ENCODE assay signal across 1 cellular context in genomic region chrX:9677098-9677739, GRCh38.
A peak's percentile ranks its signal among the peaks of the same experiment; 100 is the strongest.
TF ChIP-seq lines count a peak whose summit lies in the region.

No MANE protein-coding gene starts in this region.

TF ChIP-seq in GM12878, 131 proteins besides CTCF, POLR2A, EP300 and RAD21 (continued from another document and continues in another):
- TF ChIP-seq CUX1 (IDR thresholded peaks at IDR 0.05; ENCODE audit: insufficient replicate concordance, low read depth, low read length), result peak; percentile 92
- TF ChIP-seq ETV6 (conservative IDR thresholded peaks at IDR 0.05 in 1 of 2, IDR thresholded peaks at IDR 0.05 in 1 of 2; ENCODE audit: borderline replicate concordance in 1 of 2, low read depth in 1 of 2), result peak in 1 of 2 experiments; percentile 91; a peak in 2 of 4 replicates
- TF ChIP-seq EGR1 (IDR thresholded peaks at IDR 0.05; ENCODE audit: borderline replicate concordance in 1 of 2, low read depth in 2 of 2, low read length in 2 of 2), result no peak
- TF ChIP-seq CHD2 (IDR thresholded peaks at IDR 0.05; ENCODE audit: borderline replicate concordance, low read depth, low read length), result peak; percentile 33; the same call in 1 of the 2 replicates
- TF ChIP-seq BRCA1 (IDR thresholded peaks at IDR 0.05; ENCODE audit: low read depth, low read length), result no peak
- TF ChIP-seq SIN3A (IDR thresholded peaks at IDR 0.05; ENCODE audit: low read depth, low read length), result no peak
- no peak for TF ChIP-seq RB1 (IDR thresholded peaks at IDR 0.05; ENCODE audit: borderline replicate concordance)
- no peak for TF ChIP-seq NFXL1 (IDR thresholded peaks at IDR 0.05; ENCODE audit: borderline replicate concordance)
- no peak for TF ChIP-seq WRNIP1 (IDR thresholded peaks at IDR 0.05; ENCODE audit: borderline replicate concordance, low read depth, low read length)
- TF ChIP-seq KLF5 (IDR thresholded peaks at IDR 0.05; ENCODE audit: partially characterized antibody), result peak; percentile 59
- peak; percentile 89 for TF ChIP-seq BCL3 (IDR thresholded peaks at IDR 0.05; ENCODE audit: borderline replicate concordance, insufficient read depth, low read depth, low read length, poor library complexity, severe bottlenecking)
- no peak for TF ChIP-seq CHD1 (IDR thresholded peaks at IDR 0.05; ENCODE audit: low read depth, low read length)
- TF ChIP-seq BHLHE40 (IDR thresholded peaks at IDR 0.05; ENCODE audit: borderline replicate concordance in 1 of 2, low read depth in 2 of 2, low read length in 1 of 2), result peak; percentile 93
- TF ChIP-seq SUZ12 (IDR thresholded peaks at IDR 0.05; ENCODE audit: unreplicated experiment), result no peak
- TF ChIP-seq PAX5 (IDR thresholded peaks at IDR 0.05; ENCODE audit: borderline replicate concordance, low read depth, low read length), result peak; percentile 77; the same call in 1 of the 2 replicates
- no peak; the same call in 1 of the 2 replicates for TF ChIP-seq ZNF217 (IDR thresholded peaks at IDR 0.05)
- TF ChIP-seq ZNF622 (IDR thresholded peaks at IDR 0.05), result no peak
- TF ChIP-seq SIX5 (IDR thresholded peaks at IDR 0.05; ENCODE audit: low read depth, low read length, severe bottlenecking), result no peak
- TF ChIP-seq CEBPZ (IDR thresholded peaks at IDR 0.05; ENCODE audit: low read depth, low read length), result no peak
- no peak for TF ChIP-seq HDGF (IDR thresholded peaks at IDR 0.05)
- no peak for TF ChIP-seq FOS (IDR thresholded peaks at IDR 0.05; ENCODE audit: borderline replicate concordance, extremely low read depth, insufficient read length)
- TF ChIP-seq ZBTB40 (IDR thresholded peaks at IDR 0.05; ENCODE audit: borderline replicate concordance), result no peak
- TF ChIP-seq USF1 (IDR thresholded peaks at IDR 0.05; ENCODE audit: borderline replicate concordance, extremely low read length, insufficient read depth, low read depth, low read length), result no peak
- no peak for TF ChIP-seq HSF1 (IDR thresholded peaks at IDR 0.05; ENCODE audit: low read depth, low read length)
- TF ChIP-seq LARP7 (IDR thresholded peaks at IDR 0.05), result no peak
- no peak for TF ChIP-seq REST (IDR thresholded peaks at IDR 0.05; ENCODE audit: low read depth, low read length)
- TF ChIP-seq IRF4 (IDR thresholded peaks at IDR 0.05; ENCODE audit: low read depth, low read length), result peak; percentile 77
- TF ChIP-seq MYC (IDR thresholded peaks at IDR 0.05; ENCODE audit: insufficient read depth, insufficient read length, insufficient replicate concordance, low read length, severe bottlenecking), result no peak
- TF ChIP-seq MTA2 (IDR thresholded peaks at IDR 0.05; ENCODE audit: low read depth), result peak; percentile 98
- no peak for TF ChIP-seq HDAC6 (IDR thresholded peaks at IDR 0.05; ENCODE audit: unreplicated experiment)
- TF ChIP-seq SMAD1 (IDR thresholded peaks at IDR 0.05; ENCODE audit: low read depth, partially characterized antibody), result peak; percentile 75
- TF ChIP-seq STAT1 (conservative IDR thresholded peaks at IDR 0.05), result no peak
- no peak for TF ChIP-seq TCF3 (IDR thresholded peaks at IDR 0.05; ENCODE audit: borderline replicate concordance, insufficient read depth, low read depth, low read length)
- peak; percentile 96 for TF ChIP-seq RUNX3 (IDR thresholded peaks at IDR 0.05; ENCODE audit: low read length)
- TF ChIP-seq ASH2L (IDR thresholded peaks at IDR 0.05; ENCODE audit: borderline replicate concordance, low read depth), result no peak
- no peak for TF ChIP-seq ZNF274 (IDR thresholded peaks at IDR 0.05; ENCODE audit: insufficient read depth, insufficient read length)
- TF ChIP-seq POLR2AphosphoS2 (IDR thresholded peaks at IDR 0.05; ENCODE audit: low read depth, low read length), result no peak
- no peak for TF ChIP-seq ELK1 (IDR thresholded peaks at IDR 0.05; ENCODE audit: low read depth, low read length)
- no peak for TF ChIP-seq EZH2 (IDR thresholded peaks at IDR 0.05; ENCODE audit: borderline replicate concordance, control insufficient read depth, low read depth, low read length)
